ENCODE assay signal across 8 cellular contexts in the genomic region with DNA sequence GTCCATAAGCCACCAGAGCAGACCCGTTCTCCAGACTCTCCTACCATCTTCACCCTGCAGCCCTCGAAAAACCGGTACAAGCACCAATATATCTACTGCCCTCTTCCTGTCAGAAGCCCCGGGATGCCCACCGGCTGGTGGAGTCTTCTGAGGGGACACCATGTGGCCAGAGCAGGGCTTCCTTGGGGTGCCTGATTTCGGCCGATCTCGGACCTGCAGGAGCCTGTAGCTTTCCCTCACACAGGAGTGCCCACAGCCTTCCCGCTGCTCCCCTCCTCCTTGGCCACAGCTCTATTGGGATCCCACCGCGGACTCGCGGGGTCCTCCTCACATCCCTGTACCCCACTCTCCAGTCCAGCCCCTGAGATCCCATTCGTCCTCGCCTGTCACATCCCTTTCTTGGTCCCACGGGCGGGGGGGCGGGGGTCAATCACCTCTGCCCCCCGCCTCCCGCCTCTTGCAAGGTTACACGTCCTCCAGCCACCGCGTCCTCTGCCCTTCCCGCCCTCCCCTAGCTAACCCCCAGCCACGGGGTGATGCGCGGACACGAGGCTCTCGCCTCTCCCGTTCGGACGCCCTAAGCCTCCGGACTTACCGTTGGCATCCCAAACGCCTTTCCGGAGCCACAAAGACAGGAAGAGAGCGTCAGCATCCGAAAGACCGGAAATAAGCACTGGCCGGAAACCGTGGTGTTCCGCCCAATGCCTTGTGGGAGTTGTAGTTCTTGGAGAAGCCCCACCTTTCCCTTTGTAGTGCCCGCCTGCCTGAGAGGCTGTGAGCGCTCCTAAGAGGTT. TPM values are rescaled to one million over a fixed set of nuclear protein-coding genes. Genes with fewer than 3 reads are reported as not detected.
DNase-seq lines count a peak whose midpoint lies in the region; ATAC-seq and TF ChIP-seq lines count a peak whose summit lies in the region.

TSS of gene SSR2 (minus strand) at position 659 of the 794 bp plus-strand sequence. CDS start 784 bp downstream, outside the sequence.

- H3K4me1 Mint-ChIP-seq in CD8-positive, alpha-beta T cell (ENCODE audit: low read depth) = peaks cover 30% of the 10 kb centered on the region

- TF ChIP-seq CTCF in CD8-positive, alpha-beta T cell (IDR thresholded peaks at IDR 0.05) = no peak

- intact Hi-C loops in CD8-positive, alpha-beta T cell (cut with DNase I, micrococcal nuclease) = loop anchor here (1.0 to 5.0 kb wide), 5 partner anchors 33 to 883 kb away; partner anchors contain the start of genes KHDC4 (in 2 of the 2), UBQLN4 (in 2 of the 2), MEX3A (in 1 of the 2) and SLC50A1 (in 1 of the 2)

- WGBS in mesodermal cell (ENCODE audit: insufficient coverage in 2 of 2), 2 experiments = 0 to 1% methylated on average over 36 to 41 of the region's 44 CpGs

- no peaks in the 10 kb centered on the region for H3K27me3 ChIP-seq in CD8-positive, alpha-beta T cell (ENCODE audit: insufficient read depth, low read length)

- DNase-seq in CD8-positive, alpha-beta T cell = peak; percentile 67 to 86 (median 80)
- DNase-seq in HS-5 (ENCODE audit: low read depth) = peak; percentile 84
- DNase-seq in NOMO-1 treated with DMSO at 0.1 percent for 48 hours (lab: John Stamatoyannopoulos, UW; ENCODE audit: unreplicated experiment) = peak; percentile 90
- DNase-seq in activated CD8-positive, alpha-beta memory T cell treated with anti-CD3 and anti-CD28 coated beads for 4 hours (ENCODE audit: low read depth in 2 of 2) = peak; percentile 71
- peak; percentile 55 to 76 for DNase-seq in stimulated activated CD8-positive, alpha-beta memory T cell treated with anti-CD3 and anti-CD28 coated beads, Interleukin-15, amount 100 ng/mL, for 4 hours (ENCODE audit: low read depth in 2 of 2)

- peak within 1 kb of the TSS; percentile 98 for H3K4me3 Mint-ChIP-seq in CD8-positive, alpha-beta T cell

- peak; percentile 99 for ATAC-seq in CD8-positive, alpha-beta T cell
- peak; percentile 98 for ATAC-seq in GM19463 (IDR thresholded peaks at IDR 0.05; ENCODE audit: unreplicated experiment)

- H3K4me3 ChIP-seq in CD8-positive, alpha-beta T cell (ENCODE audit: low read depth, low read length) = peak within 1 kb of the TSS; percentile 83
- H3K4me3 ChIP-seq in mesodermal cell (ENCODE audit: extremely low read depth, insufficient read depth, low read length, poor library complexity, severe bottlenecking) = peak within 1 kb of the TSS; percentile 67

- POLR2A ChIA-PET in CD8-positive, alpha-beta T cell (lab: Charles Lee) = interaction anchor here (1.1 kb wide), 1 partner anchor 161 kb away, joined by 3 read pairs; the partner anchor contains the start of gene SYT11

- H3K36me3 Mint-ChIP-seq in CD8-positive, alpha-beta T cell = peaks cover 33% of the 10 kb centered on the region

- peak within 1 kb of the TSS; percentile 96 for H3K27ac Mint-ChIP-seq in CD8-positive, alpha-beta T cell

- H3K36me3 ChIP-seq in CD8-positive, alpha-beta T cell (ENCODE audit: insufficient read depth, low read length) = peaks cover 4% of the 10 kb centered on the region
- peaks cover 44% of the 10 kb centered on the region for H3K36me3 ChIP-seq in mesodermal cell (ENCODE audit: control insufficient read depth, insufficient read depth, low read length)

- peaks cover 2% of the 10 kb centered on the region for H3K27me3 Mint-ChIP-seq in CD8-positive, alpha-beta T cell (ENCODE audit: low read depth)

- in situ Hi-C loops in endometrial microvascular endothelial cells (cut with HindIII; ENCODE audit: inconsistent ontology term, low pct_unique_long_range_greater_than_20kb, low sequenced_read_pairs) = no loop called here

- H3K9me3 Mint-ChIP-seq in CD8-positive, alpha-beta T cell = no peaks in the 10 kb centered on the region

- H3K9me3 ChIP-seq in CD8-positive, alpha-beta T cell (ENCODE audit: low read length) = no peaks in the 10 kb centered on the region
- H3K9me3 ChIP-seq in mesodermal cell (ENCODE audit: control insufficient read depth, low read length) = no peaks in the 10 kb centered on the region

- H3K4me1 ChIP-seq in CD8-positive, alpha-beta T cell (ENCODE audit: insufficient read depth, low read length) = peaks cover 15% of the 10 kb centered on the region
- peaks cover 8% of the 10 kb centered on the region for H3K4me1 ChIP-seq in mesodermal cell (ENCODE audit: control insufficient read depth, insufficient read depth, low read length, poor library complexity, severe bottlenecking)

- CTCF ChIA-PET in CD8-positive, alpha-beta T cell (lab: Charles Lee) = interaction anchor here (1.1 to 1.3 kb wide), 3 partner anchors 31 to 109 kb away, joined by 3 to 4 read pairs (median 4); no protein-coding TSS in a partner anchor

- peak within 1 kb of the TSS; percentile 64 for H3K27ac ChIP-seq in CD8-positive, alpha-beta T cell (ENCODE audit: low read depth, low read length)
- peak within 1 kb of the TSS; percentile 5 for H3K27ac ChIP-seq in mesodermal cell (ENCODE audit: low read depth, low read length, severe bottlenecking)

RNA-seq across cellular contexts. Expression of gene SSR2, which starts in this region (rescaled TPM):
- total RNA-seq in CD8-positive, alpha-beta T cell = 100 to 1,000 TPM; 208 to 212 TPM
- total RNA-seq in endometrial microvascular endothelial cells (ENCODE audit: inconsistent ontology term) = 728 TPM
- polyA plus RNA-seq in mesodermal cell (2013, experiment 1 of 2) = 466 TPM
- 390 TPM for polyA plus RNA-seq in mesodermal cell (2013, experiment 2 of 2)

Comparison
In these comparisons a context has a peak if more than half of its experiments do, and no peak if none do; other contexts are left out.
1. Peak in every context shown above with its lines: DNase-seq, ATAC-seq, H3K4me3 ChIP-seq and H3K27ac ChIP-seq.